Comparison of ENCODE assay signal across 8 cellular contexts in the genomic region with DNA sequence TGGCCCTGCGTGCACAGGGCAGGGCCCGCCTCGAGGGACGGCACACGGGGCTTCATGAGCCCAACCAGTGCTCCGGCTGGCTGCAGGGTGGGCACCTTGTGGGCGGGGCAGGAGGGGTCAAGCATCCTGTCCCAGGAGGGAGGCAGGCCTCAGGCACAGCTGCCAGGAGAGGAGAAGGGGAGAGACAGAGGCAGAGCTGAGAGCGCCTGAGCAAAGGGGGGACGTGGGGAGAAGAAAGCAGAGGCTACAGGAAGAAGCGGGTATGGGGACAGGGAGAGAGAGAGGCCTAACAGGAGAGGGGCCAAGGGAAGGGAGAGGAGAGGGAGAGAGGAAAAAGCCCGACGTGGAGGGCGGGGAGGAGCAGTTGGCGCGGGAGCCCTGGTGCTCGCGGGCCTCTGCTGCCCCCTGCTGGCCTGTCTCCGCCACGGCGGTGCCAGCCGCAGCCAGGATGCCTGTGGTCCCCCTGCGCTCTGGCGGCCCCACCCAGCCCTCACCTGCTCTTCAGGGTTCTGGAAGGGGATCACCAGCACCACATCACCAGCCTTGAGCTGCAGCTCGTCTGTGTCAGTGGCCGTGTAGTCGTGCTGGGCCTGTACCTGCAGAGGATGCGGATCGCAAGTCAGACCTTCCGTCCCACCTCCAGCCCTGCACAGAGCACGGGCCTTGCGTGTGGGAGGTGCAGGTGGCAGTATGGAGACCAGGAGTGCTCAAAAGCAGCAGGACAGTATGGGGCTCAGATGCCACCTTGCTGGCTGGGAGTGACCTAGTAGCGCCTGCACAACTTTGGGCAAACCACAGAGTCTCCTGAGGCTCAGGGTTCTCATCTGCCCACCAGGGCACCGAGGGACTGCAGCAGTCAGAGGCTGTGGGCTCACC. TPM values are rescaled to one million over a fixed set of nuclear protein-coding genes. Genes with fewer than 3 reads are reported as not detected.
DNase-seq lines count a peak whose midpoint lies in the region; ATAC-seq and TF ChIP-seq lines count a peak whose summit lies in the region.

No MANE protein-coding gene starts in this region.

- peak overlapping the region; percentile 42; the same call in 1 of the 2 replicates for H3K4ac ChIP-seq in IMR-90 (ENCODE audit: low read depth, low read length)

- no peak overlapping the region for H3K4me3 Mint-ChIP-seq in activated naive CD4-positive, alpha-beta T cell treated with anti-CD3 and anti-CD28 coated beads, Interleukin-2, amount 50 U/mL, for 24 hours

- H3K18ac ChIP-seq in IMR-90 (ENCODE audit: low read depth, low read length), result no peak overlapping the region

- H3K4me1 ChIP-seq in IMR-90 (ENCODE audit: control insufficient read depth, insufficient read depth, low read length), result peaks cover 2% of the 10 kb centered on the region; the same call in 1 of the 2 replicates
- no peaks in the 10 kb centered on the region for H3K4me1 ChIP-seq in prostate gland (replicated peaks)

- H2BK20ac ChIP-seq in IMR-90 (ENCODE audit: low read depth, low read length), result no peak overlapping the region; the same call in 1 of the 2 replicates

- H3K27me3 ChIP-seq in IMR-90 (ENCODE audit: control insufficient read depth, insufficient read depth, low read length) (no peaks in the 10 kb centered on the region), prostate gland (replicated peaks; ENCODE audit: insufficient read depth) (no peaks in the 10 kb centered on the region)

- no peaks in the 10 kb centered on the region for H3K27me3 Mint-ChIP-seq in activated naive CD4-positive, alpha-beta T cell treated with anti-CD3 and anti-CD28 coated beads, Interleukin-2, amount 50 U/mL, for 24 hours

- H3K4me1 Mint-ChIP-seq in activated naive CD4-positive, alpha-beta T cell treated with anti-CD3 and anti-CD28 coated beads, Interleukin-2, amount 50 U/mL, for 24 hours, result peaks cover 15% of the 10 kb centered on the region

- no peak overlapping the region for H3K9ac ChIP-seq in IMR-90 (ENCODE audit: low read depth, low read length)

- peak overlapping the region; percentile 29; the same call in 1 of the 2 replicates for H2AK5ac ChIP-seq in IMR-90 (ENCODE audit: low read depth, low read length)

- no peak overlapping the region for H3K23ac ChIP-seq in IMR-90 (ENCODE audit: low read depth, low read length)

- POLR2A ChIA-PET in IMR-90 (lab: Charles Lee; ENCODE audit: unreplicated experiment), result no interaction called here

- no peak overlapping the region; the same call in 1 of the 2 replicates for H3K4me2 ChIP-seq in IMR-90 (ENCODE audit: low read depth, low read length)

- H3K9me3 Mint-ChIP-seq in activated naive CD4-positive, alpha-beta T cell treated with anti-CD3 and anti-CD28 coated beads, Interleukin-2, amount 50 U/mL, for 24 hours, result no peaks in the 10 kb centered on the region

- DNase-seq in COLO829 (ENCODE audit: low spot score) (peak; percentile 40), IMR-90 (peak; percentile 41), SK-N-DZ (ENCODE audit: low spot score) (peak; percentile 65), head of caudate nucleus (peak; percentile 56 to 92 (median 80)), prostate gland (ENCODE audit: low spot score) (no peak), GOT3 (lab: John Stamatoyannopoulos, UW) (no peak)

- H3K14ac ChIP-seq in IMR-90 (replicated peaks; ENCODE audit: low read depth, low read length), result 0 out of 2 replicates have a peak overlapping the region, but pooled peaks have one; percentile 12

- peak; percentile 85 for TF ChIP-seq CTCF in IMR-90 (conservative IDR thresholded peaks at IDR 0.05; ENCODE audit: low read depth, low read length)
- peak; percentile 68 to 88 (median 84) for TF ChIP-seq CTCF in prostate gland (IDR thresholded peaks at IDR 0.05)

- H4K91ac ChIP-seq in IMR-90 (ENCODE audit: insufficient read depth, low read depth, low read length), result 0 out of 2 replicates have a peak overlapping the region, but pooled peaks have one; percentile 20

- H2BK120ac ChIP-seq in IMR-90 (ENCODE audit: low read depth, low read length), result no peak overlapping the region

- no peak overlapping the region for H3K27ac ChIP-seq in IMR-90 (ENCODE audit: insufficient read depth, low read length)
- H3K27ac ChIP-seq in prostate gland, result no peak overlapping the region

- no peaks in the 10 kb centered on the region for H3K79me1 ChIP-seq in IMR-90 (ENCODE audit: low read depth in 1 of 2, low read length in 2 of 2)

- BruUV-seq in IMR-90 (replicated peaks; lab: Mats Ljungman, UMichigan), result no TSS peak

- WGBS in IMR-90 (ENCODE audit: extremely low coverage in 2 of 2, insufficient read length in 1 of 2), 2 experiments, result 22% methylated on average over 12 of the region's 33 CpGs; no CpG with 5 or more reads in 1 of the 2 experiments
- WGBS in prostate gland, result 36% methylated on average over 30 of the region's 33 CpGs

- H3K27ac Mint-ChIP-seq in activated naive CD4-positive, alpha-beta T cell treated with anti-CD3 and anti-CD28 coated beads, Interleukin-2, amount 50 U/mL, for 24 hours, result peak overlapping the region; percentile 82

- no peak overlapping the region; the same call in 1 of the 2 replicates for H4K5ac ChIP-seq in IMR-90 (ENCODE audit: low read depth, low read length)

- H3K36me3 Mint-ChIP-seq in activated naive CD4-positive, alpha-beta T cell treated with anti-CD3 and anti-CD28 coated beads, Interleukin-2, amount 50 U/mL, for 24 hours, result peaks cover 1% of the 10 kb centered on the region

- dilution Hi-C loops in IMR-90 (cut with HindIII; ENCODE audit: low sequenced_read_pairs, unreplicated experiment), result no loop called here

- H2BK15ac ChIP-seq in IMR-90 (ENCODE audit: low read depth, low read length), result no peak overlapping the region

- no peaks in the 10 kb centered on the region for H3K9me3 ChIP-seq in IMR-90 (ENCODE audit: control insufficient read depth, insufficient read depth, low read length)
- H3K9me3 ChIP-seq in prostate gland, result no peaks in the 10 kb centered on the region

- no peaks in the 10 kb centered on the region for H3K9me1 ChIP-seq in IMR-90 (ENCODE audit: insufficient read depth, low read length)

- H3K36me3 ChIP-seq in IMR-90 (ENCODE audit: control insufficient read depth, insufficient read depth, low read length) (peaks cover 5% of the 10 kb centered on the region; the same call in 1 of the 2 replicates), prostate gland (no peaks in the 10 kb centered on the region)

- H3K4me3 ChIP-seq in IMR-90 (ENCODE audit: insufficient read depth, low read depth, low read length) (no peak overlapping the region), prostate gland (no peak overlapping the region)

- peak; percentile 65 for ATAC-seq in GM21360 (IDR thresholded peaks at IDR 0.05; ENCODE audit: unreplicated experiment)
- ATAC-seq in IMR-90 (ENCODE audit: low read depth), result peak; percentile 93

- H3K56ac ChIP-seq in IMR-90 (ENCODE audit: extremely low read depth, insufficient read depth, low read length), result no peak overlapping the region

- TF ChIP-seq POLR2A in IMR-90 (IDR thresholded peaks at IDR 0.05; ENCODE audit: low read depth, low read length), result no peak
- TF ChIP-seq POLR2A in prostate gland (IDR thresholded peaks at IDR 0.05), result no peak

- H4K8ac ChIP-seq in IMR-90 (ENCODE audit: low read depth in 2 of 2, low read length in 2 of 2), result peak overlapping the region in 1 of 2 experiments; percentile 78; a peak in 1 of 4 replicates

- peak; percentile 89 for TF ChIP-seq RAD21 in IMR-90 (IDR thresholded peaks at IDR 0.05; ENCODE audit: low read length)

- CTCF ChIA-PET in IMR-90 (lab: Yijun Ruan, JAX), result interaction anchor here (0.7 to 1.9 kb wide), 7 partner anchors 15 to 274 kb away, joined by 3 to 5 read pairs (median 3); no protein-coding TSS in a partner anchor

- peak overlapping the region; percentile 52 for H2AK9ac ChIP-seq in IMR-90 (replicated peaks; ENCODE audit: low read depth, low read length, poor library complexity)

- in situ Hi-C loops in IMR-90 (cut with MboI; ENCODE audit: low sequenced_read_pairs), result no loop called here

- H2AFZ ChIP-seq in IMR-90 (replicated peaks; ENCODE audit: low read length, poor library complexity), result peak overlapping the region; percentile 82

- H2BK5ac ChIP-seq in IMR-90 (ENCODE audit: low read depth, low read length, poor library complexity, severe bottlenecking), result no peak overlapping the region

- intact Hi-C loops in IMR-90 (cut with micrococcal nuclease), result loop anchor here (1.0 to 10.0 kb wide), 3 partner anchors 78 to 395 kb away; a partner anchor contains a TSS
- intact Hi-C loops in head of caudate nucleus (cut with DNase I), result no loop called here
- intact Hi-C loops in prostate gland (cut with DNase I), result no loop called here

- H4K20me1 ChIP-seq in IMR-90 (ENCODE audit: insufficient read depth, low read length), result no peaks in the 10 kb centered on the region

TF ChIP-seq in IMR-90, 13 proteins besides CTCF, POLR2A, EP300 and RAD21:
- TF ChIP-seq MAZ (IDR thresholded peaks at IDR 0.05; ENCODE audit: borderline replicate concordance, low read depth, low read length) (peak; percentile 77; the same call in 1 of the 2 replicates), SMC3 (IDR thresholded peaks at IDR 0.05; ENCODE audit: low read depth, low read length) (peak; percentile 71), RCOR1 (IDR thresholded peaks at IDR 0.05; ENCODE audit: insufficient replicate concordance, low read length) (no peak), NFE2L2 (IDR thresholded peaks at IDR 0.05; ENCODE audit: low read depth, low read length) (no peak)

RNA-seq across cellular contexts. Expression of a gene that starts 56.8 kb away (rescaled TPM):
- 18.1 and 19.7 TPM in 2 replicates for total RNA-seq in IMR-90 (2012; rRNA removed)
- 25.7 and 26.4 TPM in 2 replicates for polyA plus RNA-seq in IMR-90 (2012; rRNA removed)
- polyA plus RNA-seq in IMR-90 (2012; cell fraction: cytosol; rRNA removed), result 18.6 and 33.9 TPM in 2 replicates
- polyA plus RNA-seq in IMR-90 (2012; cell fraction: nucleus; rRNA removed; ENCODE audit: low replicate concordance), result 48.9 and 50.9 TPM in 2 replicates
- polyA plus RNA-seq in SK-N-DZ (2014; cell fraction: cytosol; rRNA removed), result 73.3 and 73.9 TPM in 2 replicates
- polyA plus RNA-seq in SK-N-DZ (2014; cell fraction: nucleus; rRNA removed), result 151 and 178 TPM in 2 replicates
- total RNA-seq in prostate gland, result 10 to 100 TPM; 65.6 to 70.1 TPM

Comparison
In these comparisons a context has a peak if more than half of its experiments do, and no peak if none do; other contexts are left out.
1. DNase-seq: peak in COLO829 (single experiment), IMR-90 (single experiment), SK-N-DZ (single experiment) and head of caudate nucleus (42 of 42); none in prostate gland (single experiment) and GOT3 (single experiment).